ENCODE assay signal across 9 cellular contexts in genomic region chr6:73696990-73697651, GRCh38. TPM values are rescaled to one million over a fixed set of nuclear protein-coding genes. Genes with fewer than 3 reads are reported as not detected.
DNase-seq lines count a peak whose midpoint lies in the region; ATAC-seq and TF ChIP-seq lines count a peak whose summit lies in the region.
"Had no signal": no experiment of that assay in that cellular context is flagged by ENCODE, and none has a peak within 500 bp of the region (broad histone marks: within the 10 kb centered on the region; RNA-seq: fewer than 3 reads in every experiment).

No MANE protein-coding gene starts in this region.

- no peak for TF ChIP-seq CTCF in KMS-11 (conservative IDR thresholded peaks at IDR 0.05; ENCODE audit: low read depth, low read length)
- TF ChIP-seq CTCF in brain microvascular endothelial cell (IDR thresholded peaks at IDR 0.05; ENCODE audit: low read depth, low read length, missing control alignments): no peak
- TF ChIP-seq CTCF in nephron progenitor cell (IDR thresholded peaks at IDR 0.05): no peak

- no peak for ATAC-seq in GM18873 (IDR thresholded peaks at IDR 0.05; ENCODE audit: low FRiP score, unreplicated experiment)

- DNase-seq in brain microvascular endothelial cell: no peak
- no peak for DNase-seq in nephron progenitor cell
- no peak for DNase-seq in SK-N-DZ (ENCODE audit: low spot score)
- DNase-seq in superior temporal gyrus (ENCODE audit: extremely low spot score): no peak
- no peak for DNase-seq in DMS53 (lab: John Stamatoyannopoulos, UW)
- DNase-seq: NCI-H1930 had no signal

- no peaks in the 10 kb centered on the region for H4K20me1 ChIP-seq in KMS-11 (ENCODE audit: insufficient read depth)

- no peaks in the 10 kb centered on the region for H3K36me3 ChIP-seq in ES-I3 (ENCODE audit: insufficient read depth, low read length)
- no peaks in the 10 kb centered on the region for H3K36me3 ChIP-seq in KMS-11 (ENCODE audit: insufficient read depth)
- H3K36me3 ChIP-seq in brain microvascular endothelial cell (replicated peaks): no peaks in the 10 kb centered on the region

- H3K4me3 ChIP-seq in KMS-11 (IDR thresholded peaks at IDR 0.05; ENCODE audit: insufficient read depth, low read depth, low read length): no peak overlapping the region
- H3K4me3 ChIP-seq in brain microvascular endothelial cell (ENCODE audit: low read depth, low read length): peak overlapping the region; percentile 67

- no peak overlapping the region for H3K27ac ChIP-seq in KMS-11
- H3K27ac ChIP-seq in brain microvascular endothelial cell: no peak overlapping the region

- H3K9me3 ChIP-seq in ES-I3 (ENCODE audit: control insufficient read depth, insufficient read depth, low read length): peaks cover 3% of the 10 kb centered on the region; the same call in 1 of the 2 replicates

- H3K27me3 Mint-ChIP-seq in nephron progenitor cell (ENCODE audit: low read depth, poor library complexity): peaks cover 34% of the 10 kb centered on the region

- no peaks in the 10 kb centered on the region for H3K36me3 Mint-ChIP-seq in nephron progenitor cell (ENCODE audit: low read depth)

- in situ Hi-C loops in brain microvascular endothelial cell (cut with HindIII; ENCODE audit: low pct_ligation_motif_present, low sequenced_read_pairs): no loop called here

- peak overlapping the region; percentile 15 for H3K4me2 ChIP-seq in KMS-11

- peaks cover 25% of the 10 kb centered on the region for H3K4me1 Mint-ChIP-seq in nephron progenitor cell

- H2AFZ ChIP-seq in KMS-11 (ENCODE audit: low read depth): no peak overlapping the region

- H3K79me2 ChIP-seq in KMS-11 (ENCODE audit: insufficient read depth, low read depth): no peaks in the 10 kb centered on the region

- no peak overlapping the region for H3K27ac Mint-ChIP-seq in nephron progenitor cell

- H3K4me1 ChIP-seq in ES-I3 (ENCODE audit: insufficient read depth, low read length) (peaks cover 17% of the 10 kb centered on the region), KMS-11 (ENCODE audit: low read depth, poor library complexity, severe bottlenecking) (peaks cover 12% of the 10 kb centered on the region)

- peak overlapping the region; percentile 84 for H3K4me3 Mint-ChIP-seq in nephron progenitor cell

- H3K27me3 ChIP-seq in KMS-11 (ENCODE audit: insufficient read depth, low read depth) (no peaks in the 10 kb centered on the region), brain microvascular endothelial cell (replicated peaks) (no peaks in the 10 kb centered on the region)

- H3K9me3 Mint-ChIP-seq in nephron progenitor cell: peaks cover 7% of the 10 kb centered on the region

- H3K9ac ChIP-seq in ES-I3 (ENCODE audit: low read depth, low read length): peak overlapping the region; percentile 64; the same call in 1 of the 2 replicates
- no peak overlapping the region for H3K9ac ChIP-seq in KMS-11

RNA-seq across cellular contexts. Expression of gene CD109, which starts 1.1 kb away (rescaled TPM):
- not detected in 2 replicates for polyA plus RNA-seq in SK-N-DZ (2014; cell fraction: cytosol; rRNA removed)
- not detected in 2 replicates for polyA plus RNA-seq in SK-N-DZ (2014; cell fraction: nucleus; rRNA removed)

RNA-seq across cellular contexts. Expression of gene SLC17A5, which starts 43.3 kb away (rescaled TPM):
- 6.1 and 8.1 TPM in 2 replicates for polyA plus RNA-seq in SK-N-DZ (2014; cell fraction: cytosol; rRNA removed)
- 1.8 and 2.0 TPM in 2 replicates for polyA plus RNA-seq in SK-N-DZ (2014; cell fraction: nucleus; rRNA removed)
